7 cellular contexts compared by ENCODE assay signal in genomic region chr17:47941246-47941997, GRCh38.
DNase-seq lines count a peak whose midpoint lies in the region; ATAC-seq and TF ChIP-seq lines count a peak whose summit lies in the region.

PNPO (plus strand) TSS chr17:47941571; CDS start chr17:47941676, 105 bp downstream.

- H3K4me3 ChIP-seq in astrocyte of the spinal cord (ENCODE audit: low read depth, low read length) (peak within 1 kb of the TSS; percentile 67), retinal pigment epithelial cell (ENCODE audit: low read length) (peak within 1 kb of the TSS; percentile 83)

- peak; percentile 85 for ATAC-seq in GM18508 (IDR thresholded peaks at IDR 0.05; ENCODE audit: insufficient read depth, unreplicated experiment)
- ATAC-seq in HG03025 (IDR thresholded peaks at IDR 0.05; ENCODE audit: low FRiP score, unreplicated experiment), result peak; percentile 83

- TF ChIP-seq CTCF in astrocyte of the spinal cord (IDR thresholded peaks at IDR 0.05; ENCODE audit: low read depth, low read length), result peak; percentile 2
- TF ChIP-seq CTCF in retinal pigment epithelial cell (conservative IDR thresholded peaks at IDR 0.05; ENCODE audit: low read depth, low read length), result no peak

- DNase-seq in NCI-H2081 (lab: John Stamatoyannopoulos, UW) (peak; percentile 99 to 100), T1000 (lab: John Stamatoyannopoulos, UW) (peak; percentile 94), astrocyte of the spinal cord (ENCODE audit: low read depth, low spot score) (peak; percentile 97), hypothalamus (lab: John Stamatoyannopoulos, UW) (peak; percentile 46 to 98 (median 90)), retinal pigment epithelial cell (ENCODE audit: low read depth) (peak; percentile 92)

- in situ Hi-C loops in astrocyte of the spinal cord (cut with HindIII; ENCODE audit: low sequenced_read_pairs), result no loop called here

Comparison
In these comparisons a context has a peak if more than half of its experiments do, and no peak if none do; other contexts are left out.
1. Peak in every context shown above with its lines: DNase-seq, ATAC-seq and H3K4me3 ChIP-seq.